10 cellular contexts compared by ENCODE assay signal in genomic region chr7:130672146-130672545, GRCh38. TPM values are rescaled to one million over a fixed set of nuclear protein-coding genes. Genes with fewer than 3 reads are reported as not detected.
"Had no signal": no experiment of that assay in that cellular context is flagged by ENCODE, and none has a peak within 500 bp of the region (broad histone marks: within the 10 kb centered on the region; RNA-seq: fewer than 3 reads in every experiment).

No MANE protein-coding gene starts in this region.

- H3K4me3 ChIP-seq: GM23248, HAP-1, K562 had no signal

- DNase-seq: GM23248, GOT3, H7, HFFc6, IMR-90 had no signal

- H3K9me3 ChIP-seq: HAP-1 had no signal

- H3K36me3 ChIP-seq: HAP-1 had no signal

- H3K27ac ChIP-seq: GM23248 had no signal

- ATAC-seq: HCT116, K562 had no signal

RNA-seq across cellular contexts. Expression of gene TSGA13, which starts 14.2 kb away (rescaled TPM):
- total RNA-seq: GM23248, H4, H7, HFFc6, HT-29, IMR-90, K562 had no signal
- polyA plus RNA-seq: GM23248, IMR-90, K562 had no signal
